8 cellular contexts compared by ENCODE assay signal in the genomic region with DNA sequence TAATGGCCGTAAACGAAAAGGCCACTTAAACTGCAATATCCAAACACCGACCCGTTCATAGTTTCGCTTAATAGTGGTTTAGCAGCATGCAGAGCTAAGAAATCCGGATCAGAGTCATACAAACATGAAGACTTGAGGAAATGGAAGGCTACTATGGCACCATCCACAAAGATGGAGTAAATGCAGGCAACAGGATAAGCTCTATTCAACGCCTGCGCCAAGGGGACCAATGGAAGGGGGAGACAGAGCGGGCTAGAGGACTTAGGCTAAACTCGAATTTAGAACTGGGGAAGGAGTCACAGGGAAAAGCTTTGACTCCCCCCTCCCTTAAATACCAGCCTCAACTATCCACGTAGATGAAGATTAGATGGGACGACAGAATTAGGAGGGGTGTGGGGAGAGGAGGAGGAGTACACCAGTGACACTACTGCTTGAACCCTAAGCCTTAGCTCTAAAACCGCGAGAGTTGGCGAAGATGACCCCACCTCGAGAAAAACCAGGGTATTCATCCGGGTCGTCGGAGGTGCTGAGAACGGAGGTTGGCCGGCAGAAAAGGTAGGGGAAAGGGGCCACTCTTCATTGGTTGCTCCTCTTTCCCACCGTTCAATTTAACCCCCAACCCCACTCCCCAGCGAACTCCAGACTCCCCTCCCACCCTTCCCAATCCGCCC. TPM values are rescaled to one million over a fixed set of nuclear protein-coding genes. Genes with fewer than 3 reads are reported as not detected.
DNase-seq lines count a peak whose midpoint lies in the region; ATAC-seq and TF ChIP-seq lines count a peak whose summit lies in the region.

No MANE protein-coding gene starts in this region.

- peaks cover 4% of the 10 kb centered on the region for H3K36me3 ChIP-seq in thymus (ENCODE audit: control insufficient read depth, insufficient read depth)

- peaks cover 4% of the 10 kb centered on the region for H3K4me1 ChIP-seq in thymus (ENCODE audit: control insufficient read depth, insufficient read depth, low read length)

- peak overlapping the region; percentile 94 for H3K27ac ChIP-seq in thymus (ENCODE audit: low read depth)

- no peaks in the 10 kb centered on the region for H3K27me3 Mint-ChIP-seq in mesothelial cell of epicardium (ENCODE audit: low read depth)

- H3K9me3 Mint-ChIP-seq in mesothelial cell of epicardium, result peaks cover 21% of the 10 kb centered on the region

- no peak for ATAC-seq in HG03097 (IDR thresholded peaks at IDR 0.05; ENCODE audit: low FRiP score, unreplicated experiment)

- H3K27ac Mint-ChIP-seq in mesothelial cell of epicardium, result peak overlapping the region; percentile 96

- H3K27me3 ChIP-seq in thymus (ENCODE audit: control insufficient read depth, insufficient read depth), result no peaks in the 10 kb centered on the region

- WGBS in thymus, result 3% methylated on average over 24 of the region's 24 CpGs

- peaks cover 12% of the 10 kb centered on the region for H3K4me1 Mint-ChIP-seq in mesothelial cell of epicardium

- H3K9me3 ChIP-seq in thymus (ENCODE audit: control insufficient read depth), result no peaks in the 10 kb centered on the region

- H3K36me3 Mint-ChIP-seq in mesothelial cell of epicardium, result peaks cover 14% of the 10 kb centered on the region

- peak overlapping the region; percentile 68 for H3K4me3 ChIP-seq in thymus (ENCODE audit: low read length)

- DNase-seq in NCI-H1417 (lab: John Stamatoyannopoulos, UW) (peak; percentile 6 to 65 (median 47)), NCI-H1417 treated with DMSO at 0.1 percent for 48 hours (lab: John Stamatoyannopoulos, UW) (no peak), NCI-H1092 (lab: John Stamatoyannopoulos, UW) (peak; percentile 46), T-helper 9 cell (peak; percentile 18), dermis blood vessel endothelial cell (peak; percentile 73), mesothelial cell of epicardium (ENCODE audit: low spot score in 2 of 2, unreplicated experiment in 2 of 2) (peak in 1 of 2 experiments; percentile 43)

- peak overlapping the region; percentile 81 for H3K4me3 Mint-ChIP-seq in mesothelial cell of epicardium

- TF ChIP-seq CTCF in mesothelial cell of epicardium (IDR thresholded peaks at IDR 0.05; ENCODE audit: unreplicated experiment), result no peak

RNA-seq across cellular contexts. Expression of gene HUWE1, which starts 3.5 kb away (rescaled TPM):
- total RNA-seq in dermis blood vessel endothelial cell (78.8 and 151 TPM in 2 replicates), mesothelial cell of epicardium (257 to 277 TPM (median 261 TPM) in 3 replicates)
- polyA plus RNA-seq in thymus, result 31.0 TPM
